Comparison of ENCODE assay signal across 10 cellular contexts in the genomic region with DNA sequence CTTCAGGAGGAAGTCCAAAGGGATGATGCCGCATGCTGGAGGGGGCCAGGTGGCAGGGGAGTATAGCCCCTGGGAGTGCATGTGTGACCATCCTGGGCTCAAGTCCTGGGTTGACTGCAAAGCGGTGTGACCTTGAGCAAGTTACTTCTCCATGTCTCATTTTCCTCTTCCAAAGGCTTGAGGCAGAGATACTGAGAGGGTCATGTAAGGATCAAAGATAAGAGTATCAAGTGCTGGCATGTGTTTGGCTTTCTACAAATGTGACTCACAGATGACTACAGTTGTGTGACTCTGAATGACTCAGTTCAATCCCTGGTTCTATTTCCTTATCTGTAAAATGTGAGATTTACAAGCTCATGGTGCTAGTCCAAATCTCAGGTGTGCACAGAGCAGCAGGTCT. TPM values are rescaled to one million over a fixed set of nuclear protein-coding genes. Genes with fewer than 3 reads are reported as not detected.
DNase-seq lines count a peak whose midpoint lies in the region; ATAC-seq and TF ChIP-seq lines count a peak whose summit lies in the region.
"Had no signal": no experiment of that assay in that cellular context is flagged by ENCODE, and none has a peak within 500 bp of the region (broad histone marks: within the 10 kb centered on the region; RNA-seq: fewer than 3 reads in every experiment).

No MANE protein-coding gene starts in this region.

- H3K27me3 ChIP-seq in vagina (no peaks in the 10 kb centered on the region), ascending aorta (no peaks in the 10 kb centered on the region)
- H3K27me3 ChIP-seq: right lobe of liver had no signal

- DNase-seq in EH (ENCODE audit: low read depth) (peak; percentile 69), NCI-H460 (ENCODE audit: extremely low read depth, low read depth) (peak; percentile 43), epithelial cell of proximal tubule (ENCODE audit: low read depth) (peak; percentile 23), omental fat pad (ENCODE audit: low spot score) (no peak), DMS79 (lab: John Stamatoyannopoulos, UW) (no peak), vagina (ENCODE audit: extremely low spot score in 2 of 2) (no peak), ascending aorta (ENCODE audit: low spot score in 2 of 2) (no peak), cerebellar nuclear complex (lab: John Stamatoyannopoulos, UW) (no peak)
- DNase-seq: NCI-H2227 treated with DMSO at 0.1 percent for 48 hours, right lobe of liver had no signal

- H3K4me3 ChIP-seq in epithelial cell of proximal tubule (ENCODE audit: low read depth, low read length) (no peak overlapping the region), vagina (no peak overlapping the region), ascending aorta (no peak overlapping the region)
- H3K4me3 ChIP-seq: right lobe of liver had no signal

- H3K36me3 ChIP-seq in vagina (no peaks in the 10 kb centered on the region), ascending aorta (no peaks in the 10 kb centered on the region)
- H3K36me3 ChIP-seq: right lobe of liver had no signal

- no peak for TF ChIP-seq CTCF in epithelial cell of proximal tubule (conservative IDR thresholded peaks at IDR 0.05; ENCODE audit: low read depth, low read length)
- no peak for TF ChIP-seq CTCF in omental fat pad (IDR thresholded peaks at IDR 0.05)
- no peak for TF ChIP-seq CTCF in vagina (IDR thresholded peaks at IDR 0.05)
- TF ChIP-seq CTCF in ascending aorta (IDR thresholded peaks at IDR 0.05): no peak

- intact Hi-C loops in vagina (cut with DNase I) (no loop called here), ascending aorta (cut with DNase I) (no loop called here)

- TF ChIP-seq POLR2A in vagina (IDR thresholded peaks at IDR 0.05): no peak

- no peak overlapping the region for H3K27ac ChIP-seq in vagina
- no peak overlapping the region for H3K27ac ChIP-seq in ascending aorta
- H3K27ac ChIP-seq: right lobe of liver had no signal

- peak; percentile 60 for ATAC-seq in omental fat pad (ENCODE audit: low FRiP score)

- H3K4me1 ChIP-seq in vagina (peaks cover 20% of the 10 kb centered on the region), ascending aorta (no peaks in the 10 kb centered on the region)
- H3K4me1 ChIP-seq: right lobe of liver had no signal

- H3K9me3 ChIP-seq in vagina: no peaks in the 10 kb centered on the region
- no peaks in the 10 kb centered on the region for H3K9me3 ChIP-seq in ascending aorta
- H3K9me3 ChIP-seq: right lobe of liver had no signal

RNA-seq across cellular contexts. Expression of a gene that starts 26.1 kb away (rescaled TPM):
- not detected in 2 replicates for total RNA-seq in NCI-H460 (2014; rRNA removed; shearing (Covaris generic))
- not detected in 2 replicates for polyA plus RNA-seq in NCI-H460 (2014; cell fraction: nucleus; rRNA removed)
- total RNA-seq in epithelial cell of proximal tubule (not detected in 2 replicates), omental fat pad (10 to 100 TPM in 1 of 4 donors, 1 to 10 TPM in 2, under 1 TPM in 1; 0.50 to 74.1 (median 2.6) TPM), vagina (7.4 TPM), ascending aorta (not detected)
- total RNA-seq: right lobe of liver had no signal

RNA-seq across cellular contexts. Expression of a gene that starts 41.9 kb away (rescaled TPM):
- total RNA-seq in NCI-H460 (2014; rRNA removed; shearing (Covaris generic)): not detected in 2 replicates
- polyA plus RNA-seq in NCI-H460 (2014; cell fraction: nucleus; rRNA removed): not detected in 2 replicates
- total RNA-seq in epithelial cell of proximal tubule (not detected in 2 replicates), omental fat pad (not detected), vagina (not detected), ascending aorta (not detected)
- total RNA-seq: right lobe of liver had no signal

Comparison
In these comparisons a context has a peak if more than half of its experiments do, and no peak if none do; other contexts are left out.
1. DNase-seq: peak in EH (single experiment), NCI-H460 (single experiment) and epithelial cell of proximal tubule (single experiment); none in omental fat pad (single experiment), DMS79 (single experiment), vagina (0 of 2), ascending aorta (0 of 2) and cerebellar nuclear complex (0 of 2).